1 cellular context compared by ENCODE assay signal in genomic region chr9:16575878-16576245, GRCh38.
TF ChIP-seq lines count a peak whose summit lies in the region.

No MANE protein-coding gene starts in this region.

TF ChIP-seq in H1, 55 proteins besides CTCF, POLR2A, EP300 and RAD21 (continued from another document):
- no peak for TF ChIP-seq SRF (IDR thresholded peaks at IDR 0.05; ENCODE audit: low read depth, low read length)
